12 cellular contexts compared by ENCODE assay signal in genomic region chr9:78131969-78132687, GRCh38.
DNase-seq lines count a peak whose midpoint lies in the region; ATAC-seq and TF ChIP-seq lines count a peak whose summit lies in the region.
"Had no signal": no experiment of that assay in that cellular context is flagged by ENCODE, and none has a peak within 500 bp of the region (broad histone marks: within the 10 kb centered on the region; RNA-seq: fewer than 3 reads in every experiment).

No MANE protein-coding gene starts in this region.

- H3K14ac ChIP-seq in IMR-90 (replicated peaks; ENCODE audit: low read depth, low read length) (no peak overlapping the region), mesenchymal stem cell (ENCODE audit: low read length in 2 of 2) (no peak overlapping the region)

- no peak overlapping the region for H3K18ac ChIP-seq in IMR-90 (ENCODE audit: low read depth, low read length)
- no peak overlapping the region for H3K18ac ChIP-seq in mesenchymal stem cell (ENCODE audit: low read depth in 1 of 2, low read length in 2 of 2)

- POLR2A ChIA-PET in IMR-90 (lab: Charles Lee; ENCODE audit: unreplicated experiment): interaction anchor here (0.6 kb wide), 2 partner anchors 13 to 96 kb away, joined by 3 to 4 read pairs; no protein-coding TSS in a partner anchor

- no TSS peak for BruUV-seq in IMR-90 (replicated peaks; lab: Mats Ljungman, UMichigan)

- H2BK120ac ChIP-seq in IMR-90 (ENCODE audit: low read depth, low read length) (no peak overlapping the region), mesenchymal stem cell (ENCODE audit: low read depth, low read length) (no peak overlapping the region)

- H3K36me3 ChIP-seq in IMR-90 (ENCODE audit: control insufficient read depth, insufficient read depth, low read length): no peaks in the 10 kb centered on the region
- H3K36me3 ChIP-seq in adipocyte (ENCODE audit: control insufficient read depth, insufficient read depth, low read length, severe bottlenecking): no peaks in the 10 kb centered on the region
- no peaks in the 10 kb centered on the region for H3K36me3 ChIP-seq in mesenchymal stem cell (ENCODE audit: control insufficient read depth in 1 of 2, insufficient read depth in 2 of 2, low read depth in 1 of 2, low read length in 2 of 2)
- H3K36me3 ChIP-seq in heart right ventricle: no peaks in the 10 kb centered on the region
- H3K36me3 ChIP-seq: suprapubic skin had no signal

- H3K4me3 ChIP-seq in IMR-90 (ENCODE audit: insufficient read depth, low read depth, low read length): peak overlapping the region; percentile 24; the same call in 1 of the 2 replicates
- no peak overlapping the region for H3K4me3 ChIP-seq in adipocyte (ENCODE audit: low read length)
- H3K4me3 ChIP-seq in mesenchymal stem cell (ENCODE audit: insufficient read depth in 1 of 2, low read depth in 1 of 2, low read length in 2 of 2): peak overlapping the region in 1 of 2 experiments; percentile 55
- peak overlapping the region in 2 of 10 donors; percentile 1 to 12 for H3K4me3 ChIP-seq in heart right ventricle
- H3K4me3 ChIP-seq: suprapubic skin had no signal

- no peaks in the 10 kb centered on the region for H3K36me3 Mint-ChIP-seq in CD14-positive monocyte

- no peak overlapping the region for H4K5ac ChIP-seq in IMR-90 (ENCODE audit: low read depth, low read length)

- no peaks in the 10 kb centered on the region for H3K9me1 ChIP-seq in IMR-90 (ENCODE audit: insufficient read depth, low read length)

- H3K23ac ChIP-seq in IMR-90 (ENCODE audit: low read depth, low read length) (no peak overlapping the region), mesenchymal stem cell (ENCODE audit: low read length in 2 of 2) (no peak overlapping the region)

- WGBS in IMR-90 (ENCODE audit: extremely low coverage in 2 of 2, insufficient read length in 1 of 2), 2 experiments: no CpG with 5 or more reads among the region's 2 CpGs
- 90% methylated on average over 2 of the region's 2 CpGs for WGBS in mesenchymal stem cell
- 80 to 86% methylated on average over 2 of the region's 2 CpGs for WGBS in heart right ventricle, 2 donors

- no peaks in the 10 kb centered on the region for H4K20me1 ChIP-seq in IMR-90 (ENCODE audit: insufficient read depth, low read length)

- no peak overlapping the region for H2BK20ac ChIP-seq in IMR-90 (ENCODE audit: low read depth, low read length)

- peak overlapping the region in 1 of 2 experiments; percentile 45; a peak in 1 of 4 replicates for H4K8ac ChIP-seq in IMR-90 (ENCODE audit: low read depth in 2 of 2, low read length in 2 of 2)
- no peak overlapping the region for H4K8ac ChIP-seq in mesenchymal stem cell (ENCODE audit: low read length)

- peaks cover 0 to 6% (median 2%) of the 10 kb centered on the region in 7 donors for H3K9me3 Mint-ChIP-seq in CD14-positive monocyte

- in situ Hi-C loops in IMR-90 (cut with MboI; ENCODE audit: low sequenced_read_pairs): no loop called here

- H2AFZ ChIP-seq in IMR-90 (replicated peaks; ENCODE audit: low read length, poor library complexity): no peak overlapping the region
- H2AFZ ChIP-seq in mesenchymal stem cell (ENCODE audit: low read depth, low read length): no peak overlapping the region

- H3K9ac ChIP-seq in IMR-90 (ENCODE audit: low read depth, low read length): no peak overlapping the region
- H3K9ac ChIP-seq in adipocyte (ENCODE audit: low read length): no peak overlapping the region
- H3K9ac ChIP-seq in mesenchymal stem cell (ENCODE audit: low read length): no peak overlapping the region

- H3K56ac ChIP-seq in IMR-90 (ENCODE audit: extremely low read depth, insufficient read depth, low read length): no peak overlapping the region

- H3K79me1 ChIP-seq in IMR-90 (ENCODE audit: low read depth in 1 of 2, low read length in 2 of 2) (no peaks in the 10 kb centered on the region), mesenchymal stem cell (replicated peaks; ENCODE audit: low read length, poor library complexity, severe bottlenecking) (no peaks in the 10 kb centered on the region)

- ATAC-seq in IMR-90 (ENCODE audit: low read depth): peak; percentile 56
- no peak for ATAC-seq in heart right ventricle

- peak overlapping the region in 2 of 7 donors; percentile 65 to 74 for H3K27ac Mint-ChIP-seq in CD14-positive monocyte

- peaks cover 9% of the 10 kb centered on the region for H3K4me1 Mint-ChIP-seq in CD14-positive monocyte

- intact Hi-C loops in CD14-positive monocyte (cut with micrococcal nuclease): no loop called here
- intact Hi-C loops in IMR-90 (cut with micrococcal nuclease): no loop called here
- intact Hi-C loops in heart right ventricle (cut with DNase I): no loop called here

- TF ChIP-seq RAD21 in IMR-90 (IDR thresholded peaks at IDR 0.05; ENCODE audit: low read length): no peak

- H2AK5ac ChIP-seq in IMR-90 (ENCODE audit: low read depth, low read length) (no peak overlapping the region), mesenchymal stem cell (ENCODE audit: low read length, severe bottlenecking) (no peak overlapping the region)

- CTCF ChIA-PET in IMR-90 (lab: Yijun Ruan, JAX): no interaction called here

- H2BK12ac ChIP-seq in mesenchymal stem cell (ENCODE audit: low read length in 2 of 2): no peak overlapping the region

- H2BK15ac ChIP-seq in IMR-90 (ENCODE audit: low read depth, low read length): no peak overlapping the region
- H2BK15ac ChIP-seq in mesenchymal stem cell (ENCODE audit: low read depth, poor library complexity, severe bottlenecking): no peak overlapping the region

- dilution Hi-C loops in IMR-90 (cut with HindIII; ENCODE audit: low sequenced_read_pairs, unreplicated experiment): no loop called here

- H3K4me1 ChIP-seq in IMR-90 (ENCODE audit: control insufficient read depth, insufficient read depth, low read length): no peaks in the 10 kb centered on the region
- peaks cover 7% of the 10 kb centered on the region for H3K4me1 ChIP-seq in adipocyte (ENCODE audit: control insufficient read depth, insufficient read depth, low read length)
- H3K4me1 ChIP-seq in mesenchymal stem cell (ENCODE audit: control insufficient read depth, insufficient read depth, low read depth, low read length): no peaks in the 10 kb centered on the region
- peaks cover 0 to 7% (median 0%) of the 10 kb centered on the region in 9 donors for H3K4me1 ChIP-seq in heart right ventricle

- TF ChIP-seq CTCF in CD14-positive monocyte (IDR thresholded peaks at IDR 0.05) (no peak), IMR-90 (conservative IDR thresholded peaks at IDR 0.05; ENCODE audit: low read depth, low read length) (no peak), heart right ventricle (IDR thresholded peaks at IDR 0.05) (no peak)

- peaks cover 1% of the 10 kb centered on the region for H3K27me3 ChIP-seq in IMR-90 (ENCODE audit: control insufficient read depth, insufficient read depth, low read length)
- H3K27me3 ChIP-seq in adipocyte (replicated peaks; ENCODE audit: control insufficient read depth, insufficient read depth, low read length): no peaks in the 10 kb centered on the region
- peaks cover 0 to 5% of the 10 kb centered on the region in 2 experiments for H3K27me3 ChIP-seq in mesenchymal stem cell (ENCODE audit: control insufficient read depth in 1 of 2, insufficient read depth in 1 of 2, low read length in 2 of 2)
- H3K27me3 ChIP-seq in heart right ventricle: peaks cover 0 to 4% (median 0%) of the 10 kb centered on the region in 7 donors
- H3K27me3 ChIP-seq: suprapubic skin had no signal

- no peak for DNase-seq in CD14-positive monocyte (ENCODE audit: low spot score)
- no peak for DNase-seq in IMR-90
- DNase-seq in adipocyte (ENCODE audit: low read depth): peak; percentile 39
- peak; percentile 25 for DNase-seq in mesenchymal stem cell
- DNase-seq in germinal center (ENCODE audit: low spot score): no peak
- DNase-seq in retina: no peak
- DNase-seq in heart right ventricle: no peak
- no peak for DNase-seq in activated CD8-positive, alpha-beta memory T cell treated with anti-CD3 and anti-CD28 coated beads, Interleukin-2, amount 50 U/mL, for 48 hours
- DNase-seq: activated CD4-positive, alpha-beta T cell treated with anti-CD3 and anti-CD28 coated beads, Interleukin-2, amount 50 U/mL, for 48 hours; glutamatergic neuron; NCI-H146 had no signal

- H3K27ac ChIP-seq in IMR-90 (ENCODE audit: insufficient read depth, low read length): no peak overlapping the region
- H3K27ac ChIP-seq in mesenchymal stem cell (ENCODE audit: low read length, poor library complexity, severe bottlenecking): no peak overlapping the region
- H3K27ac ChIP-seq in heart right ventricle: no peak overlapping the region
- H3K27ac ChIP-seq: suprapubic skin had no signal

- H3K27me3 Mint-ChIP-seq in CD14-positive monocyte (ENCODE audit: low read depth in 3 of 3): peaks cover 0 to 3% (median 3%) of the 10 kb centered on the region in 3 donors

- H3K9me3 ChIP-seq in IMR-90 (ENCODE audit: control insufficient read depth, insufficient read depth, low read length) (no peaks in the 10 kb centered on the region), adipocyte (ENCODE audit: control insufficient read depth, low read length) (no peaks in the 10 kb centered on the region), mesenchymal stem cell (ENCODE audit: control insufficient read depth, low read length) (no peaks in the 10 kb centered on the region), heart right ventricle (no peaks in the 10 kb centered on the region)
- H3K9me3 ChIP-seq: suprapubic skin had no signal

- peak overlapping the region; percentile 60 to 76 for H3K4me3 Mint-ChIP-seq in CD14-positive monocyte

- TF ChIP-seq POLR2A in IMR-90 (IDR thresholded peaks at IDR 0.05; ENCODE audit: low read depth, low read length): no peak

- H2BK5ac ChIP-seq in IMR-90 (ENCODE audit: low read depth, low read length, poor library complexity, severe bottlenecking) (no peak overlapping the region), mesenchymal stem cell (ENCODE audit: low read depth, low read length, poor library complexity, severe bottlenecking) (no peak overlapping the region)

- H2AK9ac ChIP-seq in IMR-90 (replicated peaks; ENCODE audit: low read depth, low read length, poor library complexity): no peak overlapping the region

- H3K4ac ChIP-seq in IMR-90 (ENCODE audit: low read depth, low read length) (no peak overlapping the region), mesenchymal stem cell (ENCODE audit: low read depth in 1 of 2, low read length in 2 of 2) (no peak overlapping the region)

- H3K4me2 ChIP-seq in IMR-90 (ENCODE audit: low read depth, low read length): peak overlapping the region; percentile 85
- H3K4me2 ChIP-seq in mesenchymal stem cell (ENCODE audit: low read length, poor library complexity, severe bottlenecking): peak overlapping the region; percentile 37

- no peak overlapping the region for H4K91ac ChIP-seq in IMR-90 (ENCODE audit: insufficient read depth, low read depth, low read length)
- no peak overlapping the region for H4K91ac ChIP-seq in mesenchymal stem cell (ENCODE audit: low read length)

TF ChIP-seq in IMR-90, 13 proteins besides CTCF, POLR2A, EP300 and RAD21 (continues in another document):
- no peak for TF ChIP-seq FOS (IDR thresholded peaks at IDR 0.05; ENCODE audit: low read depth, low read length)
- no peak for TF ChIP-seq MAFK (IDR thresholded peaks at IDR 0.05; ENCODE audit: low read depth, low read length)
- no peak for TF ChIP-seq CHD1 (IDR thresholded peaks at IDR 0.05; ENCODE audit: low read depth, low read length)
- TF ChIP-seq CEBPB (IDR thresholded peaks at IDR 0.05; ENCODE audit: low read depth, low read length): no peak

Comparison
In these comparisons a context has a peak if more than half of its experiments do, and no peak if none do; other contexts are left out.
1. DNase-seq: peak in adipocyte (single experiment) and mesenchymal stem cell (single experiment); none in CD14-positive monocyte (single experiment), IMR-90 (single experiment), germinal center (single experiment), retina (single experiment), heart right ventricle (0 of 2) and activated CD8-positive, alpha-beta memory T cell treated with anti-CD3 and anti-CD28 coated beads, Interleukin-2, amount 50 U/mL, for 48 hours (single experiment).